ENCODE assay signal across 20 cellular contexts in the genomic region with DNA sequence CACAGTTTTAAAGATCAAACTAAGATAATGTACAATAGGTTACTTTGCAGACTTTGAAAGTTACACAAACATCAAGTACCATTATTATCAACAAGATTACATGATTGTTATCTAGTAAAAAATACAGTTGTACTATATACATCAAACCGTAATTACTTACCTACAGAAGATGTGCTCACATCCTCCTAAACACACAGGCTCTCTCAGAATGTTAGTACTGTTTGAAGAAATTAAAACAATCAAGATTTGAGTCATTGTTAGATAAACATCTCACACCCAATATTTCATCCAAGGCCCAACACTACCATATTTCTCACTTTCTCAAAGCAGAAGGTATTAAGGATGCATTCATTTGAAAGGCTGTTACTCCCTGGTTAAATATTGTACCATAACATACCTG. TPM values are rescaled to one million over a fixed set of nuclear protein-coding genes. Genes with fewer than 3 reads are reported as not detected.
DNase-seq lines count a peak whose midpoint lies in the region; ATAC-seq and TF ChIP-seq lines count a peak whose summit lies in the region.
"Had no signal": no experiment of that assay in that cellular context is flagged by ENCODE, and none has a peak within 500 bp of the region (broad histone marks: within the 10 kb centered on the region; RNA-seq: fewer than 3 reads in every experiment).

No MANE protein-coding gene starts in this region.

- H3K4me2 ChIP-seq in Loucy (ENCODE audit: low read depth, low read length, poor library complexity, severe bottlenecking) = peak overlapping the region; percentile 36

- H3K27ac ChIP-seq in CD4-positive, CD25-positive, alpha-beta regulatory T cell (ENCODE audit: insufficient read depth, low read length, poor library complexity, severe bottlenecking) = peak overlapping the region; percentile 67
- H3K27ac ChIP-seq: SK-N-MC had no signal

- H3K9me3 ChIP-seq in CD4-positive, CD25-positive, alpha-beta regulatory T cell (ENCODE audit: control insufficient read depth in 2 of 2, low read length in 2 of 2) = no peaks in the 10 kb centered on the region
- H3K9me3 ChIP-seq in Loucy (ENCODE audit: insufficient read depth, low read depth, low read length) = no peaks in the 10 kb centered on the region
- H3K9me3 ChIP-seq: BE2C had no signal

- no peaks in the 10 kb centered on the region for H3K27me3 ChIP-seq in CD4-positive, CD25-positive, alpha-beta regulatory T cell (ENCODE audit: control insufficient read depth, insufficient read depth, low read length)
- no peaks in the 10 kb centered on the region for H3K27me3 ChIP-seq in Loucy (ENCODE audit: insufficient read depth, low read length, poor library complexity, severe bottlenecking)
- H3K27me3 ChIP-seq: BE2C had no signal

- peaks cover 90% of the 10 kb centered on the region for H3K79me2 ChIP-seq in Loucy (ENCODE audit: insufficient read depth, low read length)

- no peaks in the 10 kb centered on the region for H3F3A ChIP-seq in Loucy (ENCODE audit: low read depth)

- peak overlapping the region; percentile 52 for H3K4me3 ChIP-seq in CD4-positive, CD25-positive, alpha-beta regulatory T cell (ENCODE audit: low read depth, low read length)
- H3K4me3 ChIP-seq in Loucy (ENCODE audit: low read length, poor library complexity, severe bottlenecking) = no peak overlapping the region
- H3K4me3 ChIP-seq: SK-N-MC had no signal

- H3K9me2 ChIP-seq in Loucy (replicated peaks; ENCODE audit: low read depth, low read length) = no peaks in the 10 kb centered on the region

- DNase-seq in activated CD4-positive, alpha-beta T cell treated with anti-CD3 and anti-CD28 coated beads, Interleukin-2, amount 10 ng/mL, durations not matched to agents 24 days and 14 days = no peak
- DNase-seq in activated CD4-positive, alpha-beta T cell treated with anti-CD3 and anti-CD28 coated beads, Interleukin-2, amount 50 U/mL, for 1 hour = no peak
- peak in 2 of 3 donors; percentile 19 to 72 for DNase-seq in CD4-positive, CD25-positive, alpha-beta regulatory T cell
- no peak for DNase-seq in central memory CD8-positive, alpha-beta T cell (ENCODE audit: low spot score in 2 of 2)
- DNase-seq in ecto neural progenitor cell (ENCODE audit: low spot score) = no peak
- DNase-seq: BE2C; CD4-positive, alpha-beta memory T cell; HCEC 1CT; IMR-90; Karpas-422; MM.1S; NCI-H1092; NCI-H2081; NCI-H446 treated with DMSO at 0.1 percent for 48 hours; NCI-H748 treated with DMSO at 0.1 percent for 48 hours; SHP77 had no signal

- no peak overlapping the region for H2AFZ ChIP-seq in Loucy (ENCODE audit: low read length)

- peaks cover 38% of the 10 kb centered on the region for H3K4me1 Mint-ChIP-seq in activated CD4-positive, alpha-beta T cell treated with anti-CD3 and anti-CD28 coated beads, Interleukin-2, amount 10 ng/mL, durations not matched to agents 24 days and 14 days
- peaks cover 36 to 57% (median 48%) of the 10 kb centered on the region in 4 donors for H3K4me1 Mint-ChIP-seq in CD4-positive, CD25-positive, alpha-beta regulatory T cell
- peaks cover 19% of the 10 kb centered on the region for H3K4me1 Mint-ChIP-seq in central memory CD8-positive, alpha-beta T cell

- peaks cover 9% of the 10 kb centered on the region for H3K36me3 ChIP-seq in CD4-positive, CD25-positive, alpha-beta regulatory T cell (ENCODE audit: control insufficient read depth, insufficient read depth, low read length)
- peaks cover 43% of the 10 kb centered on the region for H3K36me3 ChIP-seq in Loucy (ENCODE audit: insufficient read depth, low read length)

- H3K27ac Mint-ChIP-seq in activated CD4-positive, alpha-beta T cell treated with anti-CD3 and anti-CD28 coated beads, Interleukin-2, amount 10 ng/mL, durations not matched to agents 24 days and 14 days = peak overlapping the region; percentile 27
- H3K27ac Mint-ChIP-seq in CD4-positive, CD25-positive, alpha-beta regulatory T cell = peak overlapping the region; percentile 19 to 85 (median 42)
- peak overlapping the region; percentile 19 for H3K27ac Mint-ChIP-seq in central memory CD8-positive, alpha-beta T cell (ENCODE audit: low read depth)

- TF ChIP-seq CTCF in Loucy (conservative IDR thresholded peaks at IDR 0.05; ENCODE audit: low read length) = no peak

- peak; percentile 68 to 72 for ATAC-seq in CD4-positive, CD25-positive, alpha-beta regulatory T cell (ENCODE audit: low read depth in 2 of 2)
- peak; percentile 24 for ATAC-seq in central memory CD8-positive, alpha-beta T cell (replicated peaks; ENCODE audit: extremely low read depth, poor library complexity, severe bottlenecking)
- no peak for ATAC-seq in GM21737 (IDR thresholded peaks at IDR 0.05; ENCODE audit: unreplicated experiment)
- ATAC-seq in GM21825 (IDR thresholded peaks at IDR 0.05; ENCODE audit: unreplicated experiment) = no peak

- intact Hi-C loops in activated CD4-positive, alpha-beta T cell treated with anti-CD3 and anti-CD28 coated beads, Interleukin-2, amount 10 ng/mL, durations not matched to agents 24 days and 14 days (cut with micrococcal nuclease) = no loop called here

- no peak overlapping the region for H3K4me3 Mint-ChIP-seq in activated CD4-positive, alpha-beta T cell treated with anti-CD3 and anti-CD28 coated beads, Interleukin-2, amount 10 ng/mL, durations not matched to agents 24 days and 14 days
- peak overlapping the region in 3 of 4 donors; percentile 7 to 43 (median 7) for H3K4me3 Mint-ChIP-seq in CD4-positive, CD25-positive, alpha-beta regulatory T cell
- H3K4me3 Mint-ChIP-seq in central memory CD8-positive, alpha-beta T cell = no peak overlapping the region
- H3K4me3 Mint-ChIP-seq: CD4-positive, alpha-beta memory T cell had no signal

- H3K9me3 Mint-ChIP-seq in activated CD4-positive, alpha-beta T cell treated with anti-CD3 and anti-CD28 coated beads, Interleukin-2, amount 10 ng/mL, durations not matched to agents 24 days and 14 days = peaks cover 3% of the 10 kb centered on the region
- no peaks in the 10 kb centered on the region for H3K9me3 Mint-ChIP-seq in CD4-positive, CD25-positive, alpha-beta regulatory T cell
- H3K9me3 Mint-ChIP-seq in central memory CD8-positive, alpha-beta T cell = no peaks in the 10 kb centered on the region
- H3K9me3 Mint-ChIP-seq: CD4-positive, alpha-beta memory T cell had no signal

- H3K36me3 Mint-ChIP-seq in activated CD4-positive, alpha-beta T cell treated with anti-CD3 and anti-CD28 coated beads, Interleukin-2, amount 10 ng/mL, durations not matched to agents 24 days and 14 days (ENCODE audit: low read depth) = peaks cover 31% of the 10 kb centered on the region
- H3K36me3 Mint-ChIP-seq in CD4-positive, CD25-positive, alpha-beta regulatory T cell = peaks cover 15% of the 10 kb centered on the region
- H3K36me3 Mint-ChIP-seq in central memory CD8-positive, alpha-beta T cell (ENCODE audit: insufficient read depth) = no peaks in the 10 kb centered on the region

- H3K27me3 Mint-ChIP-seq in activated CD4-positive, alpha-beta T cell treated with anti-CD3 and anti-CD28 coated beads, Interleukin-2, amount 10 ng/mL, durations not matched to agents 24 days and 14 days = no peaks in the 10 kb centered on the region
- H3K27me3 Mint-ChIP-seq in CD4-positive, CD25-positive, alpha-beta regulatory T cell = no peaks in the 10 kb centered on the region
- no peaks in the 10 kb centered on the region for H3K27me3 Mint-ChIP-seq in central memory CD8-positive, alpha-beta T cell
- H3K27me3 Mint-ChIP-seq: CD4-positive, alpha-beta memory T cell had no signal

- no peak overlapping the region for H3K9ac ChIP-seq in Loucy (ENCODE audit: low read depth, low read length, poor library complexity, severe bottlenecking)

- H3K4me1 ChIP-seq in CD4-positive, CD25-positive, alpha-beta regulatory T cell (ENCODE audit: control insufficient read depth, insufficient read depth, low read length, poor library complexity, severe bottlenecking) = peaks cover 31% of the 10 kb centered on the region
- H3K4me1 ChIP-seq in Loucy (ENCODE audit: insufficient read depth, low read length, poor library complexity, severe bottlenecking) = peaks cover 30% of the 10 kb centered on the region
- H3K4me1 ChIP-seq: BE2C had no signal

- H4K20me1 ChIP-seq in Loucy (ENCODE audit: insufficient read depth, low read length, poor library complexity, severe bottlenecking) = peaks cover 77% of the 10 kb centered on the region

RNA-seq across cellular contexts. Expression of a gene that starts 12.6 kb away (rescaled TPM):
- total RNA-seq in activated CD4-positive, alpha-beta T cell treated with anti-CD3 and anti-CD28 coated beads, Interleukin-2, amount 10 ng/mL, durations not matched to agents 24 days and 14 days = 34.3 and 36.4 TPM in 2 replicates
- total RNA-seq in CD4-positive, CD25-positive, alpha-beta regulatory T cell = 24.4 TPM
- 10 to 100 TPM; 12.1 to 37.3 (median 16.8) TPM for polyA plus RNA-seq in CD4-positive, CD25-positive, alpha-beta regulatory T cell

Comparison
In these comparisons a context has a peak if more than half of its experiments do, and no peak if none do; other contexts are left out.
1. DNase-seq: peak in CD4-positive, CD25-positive, alpha-beta regulatory T cell (2 of 3); none in activated CD4-positive, alpha-beta T cell treated with anti-CD3 and anti-CD28 coated beads, Interleukin-2, amount 10 ng/mL, durations not matched to agents 24 days and 14 days (single experiment), activated CD4-positive, alpha-beta T cell treated with anti-CD3 and anti-CD28 coated beads, Interleukin-2, amount 50 U/mL, for 1 hour (single experiment), central memory CD8-positive, alpha-beta T cell (0 of 2) and ecto neural progenitor cell (single experiment).
2. H3K4me3 Mint-ChIP-seq: peak in CD4-positive, CD25-positive, alpha-beta regulatory T cell (3 of 4); none in activated CD4-positive, alpha-beta T cell treated with anti-CD3 and anti-CD28 coated beads, Interleukin-2, amount 10 ng/mL, durations not matched to agents 24 days and 14 days (single experiment) and central memory CD8-positive, alpha-beta T cell (single experiment).
3. ATAC-seq: peak in CD4-positive, CD25-positive, alpha-beta regulatory T cell (2 of 2) and central memory CD8-positive, alpha-beta T cell (single experiment); none in GM21737 (single experiment) and GM21825 (single experiment).
4. Peak in every context shown above with its lines, with median percentiles within 50 percentile points of each other: H3K27ac Mint-ChIP-seq.